29 cellular contexts compared by ENCODE assay signal in genomic region chrX:68355629-68355920, GRCh38.
DNase-seq lines count a peak whose midpoint lies in the region; TF ChIP-seq lines count a peak whose summit lies in the region.
"Had no signal": no experiment of that assay in that cellular context is flagged by ENCODE, and none has a peak within 500 bp of the region (broad histone marks: within the 10 kb centered on the region; RNA-seq: fewer than 3 reads in every experiment).

No MANE protein-coding gene starts in this region.

- dilution Hi-C loops in mammary epithelial cell (cut with HindIII; ENCODE audit: low sequenced_read_pairs) = no loop called here

- 42% methylated on average over 4 of the region's 4 CpGs for WGBS in mammary epithelial cell (ENCODE audit: low coverage, missing lambda C conversion rate)

- H3K4me1 Mint-ChIP-seq in Caco-2 (ENCODE audit: low read depth, unreplicated experiment) = no peaks in the 10 kb centered on the region
- no peaks in the 10 kb centered on the region for H3K4me1 Mint-ChIP-seq in activated T-helper 1 cell treated with anti-CD3 and anti-CD28 coated beads, Interleukin-12 subunit alpha, Interleukin-12 subunit beta, Interleukin-2, Interleukin-4 antibody, amounts not matched to agents 30 ng/mL and 10 ng/mL and 1 ng/mL, durations not matched to agents 14 hours and 24 hours and 36 hours (ENCODE audit: low read depth)
- H3K4me1 Mint-ChIP-seq: activated CD4-positive, alpha-beta T cell treated with anti-CD3 and anti-CD28 coated beads for 36 hours; stimulated activated memory B cell treated with anti-CD40 and anti-IgM and Interleukin-4, amounts not matched to agents 10 μg/mL and 1 μg/mL and 100 μg/mL, for 72 hours had no signal

- in situ Hi-C loops in mammary epithelial cell (cut with MboI; ENCODE audit: low sequenced_read_pairs in 2 of 2) = no loop called here

- H4K20me1 ChIP-seq in mammary epithelial cell (ENCODE audit: insufficient read depth, low read length) = no peaks in the 10 kb centered on the region
- H4K20me1 ChIP-seq: BLaER1 had no signal

- H3K79me2 ChIP-seq in mammary epithelial cell (ENCODE audit: insufficient read depth, low read length) (no peaks in the 10 kb centered on the region), parathyroid adenoma (no peaks in the 10 kb centered on the region)

- no peak overlapping the region for H2AFZ ChIP-seq in mammary epithelial cell (ENCODE audit: low read depth, low read length)
- H2AFZ ChIP-seq in parathyroid adenoma = no peak overlapping the region

- H3K27me3 ChIP-seq in Caco-2 (replicated peaks; ENCODE audit: control insufficient read depth, insufficient read depth, low read length) = no peaks in the 10 kb centered on the region
- H3K27me3 ChIP-seq in mammary epithelial cell (ENCODE audit: insufficient read depth, low read length) = no peaks in the 10 kb centered on the region
- no peaks in the 10 kb centered on the region for H3K27me3 ChIP-seq in parathyroid adenoma (ENCODE audit: control insufficient read depth, insufficient read depth, low read length)
- H3K27me3 ChIP-seq: upper lobe of right lung had no signal

- TF ChIP-seq CTCF in Caco-2 (IDR thresholded peaks at IDR 0.05; ENCODE audit: insufficient read depth in 1 of 2, low read depth in 1 of 2, low read length in 1 of 2, severe bottlenecking in 1 of 2, unreplicated experiment in 1 of 2) = no peak
- TF ChIP-seq CTCF in mammary epithelial cell (conservative IDR thresholded peaks at IDR 0.05 in 1 of 2, IDR thresholded peaks at IDR 0.05 in 1 of 2; ENCODE audit: extremely low read depth in 1 of 2, insufficient read depth in 1 of 2, low read depth in 1 of 2, low read length in 2 of 2) = no peak
- no peak for TF ChIP-seq CTCF in parathyroid adenoma (IDR thresholded peaks at IDR 0.05)

- BruUV-seq in Caco-2 (replicated peaks; lab: Mats Ljungman, UMichigan) (no TSS peak), mammary epithelial cell (replicated peaks; lab: Mats Ljungman, UMichigan) (no TSS peak)

- no peak overlapping the region for H3K27ac Mint-ChIP-seq in Caco-2 (ENCODE audit: unreplicated experiment)
- H3K27ac Mint-ChIP-seq in activated T-helper 1 cell treated with anti-CD3 and anti-CD28 coated beads, Interleukin-12 subunit alpha, Interleukin-12 subunit beta, Interleukin-2, Interleukin-4 antibody, amounts not matched to agents 30 ng/mL and 10 ng/mL and 1 ng/mL, durations not matched to agents 14 hours and 24 hours and 36 hours = no peak overlapping the region
- H3K27ac Mint-ChIP-seq: activated CD4-positive, alpha-beta T cell treated with anti-CD3 and anti-CD28 coated beads for 36 hours; activated CD8-positive, alpha-beta T cell treated with anti-CD3 and anti-CD28 coated beads, Interleukin-2, amount 10 ng/mL, durations not matched to agents 7 days and 5 days; activated T-helper 2 cell treated with anti-CD3 and anti-CD28 coated beads, Interferon-gamma antibody, Interleukin-2, Interleukin-4, amounts not matched to agents 10 μg/mL and 5 μg/mL and 100 μg/mL, durations not matched to agents 14 hours and 24 hours and 36 hours; stimulated activated memory B cell treated with anti-CD40 and anti-IgM and Interleukin-4, amounts not matched to agents 10 μg/mL and 1 μg/mL and 100 μg/mL, for 72 hours had no signal

- H3K9me3 ChIP-seq in Caco-2 (no peaks in the 10 kb centered on the region), mammary epithelial cell (replicated peaks; ENCODE audit: insufficient read depth, low read length) (no peaks in the 10 kb centered on the region), parathyroid adenoma (ENCODE audit: control insufficient read depth, low read length) (no peaks in the 10 kb centered on the region)
- H3K9me3 ChIP-seq: BLaER1, upper lobe of right lung had no signal

- no peaks in the 10 kb centered on the region for H3K9me3 Mint-ChIP-seq in Caco-2 (ENCODE audit: unreplicated experiment)
- H3K9me3 Mint-ChIP-seq in activated T-helper 1 cell treated with anti-CD3 and anti-CD28 coated beads, Interleukin-12 subunit alpha, Interleukin-12 subunit beta, Interleukin-2, Interleukin-4 antibody, amounts not matched to agents 30 ng/mL and 10 ng/mL and 1 ng/mL, durations not matched to agents 14 hours and 24 hours and 36 hours = no peaks in the 10 kb centered on the region
- H3K9me3 Mint-ChIP-seq: activated T-helper 2 cell treated with anti-CD3 and anti-CD28 coated beads, Interferon-gamma antibody, Interleukin-2, Interleukin-4, amounts not matched to agents 10 μg/mL and 5 μg/mL and 100 μg/mL, durations not matched to agents 14 hours and 24 hours and 36 hours; stimulated activated memory B cell treated with anti-CD40 and anti-IgM and Interleukin-4, amounts not matched to agents 10 μg/mL and 1 μg/mL and 100 μg/mL, for 72 hours had no signal

- H3K4me1 ChIP-seq in Caco-2 = no peaks in the 10 kb centered on the region
- no peaks in the 10 kb centered on the region for H3K4me1 ChIP-seq in mammary epithelial cell (ENCODE audit: insufficient read depth, low read length)
- H3K4me1 ChIP-seq in parathyroid adenoma = no peaks in the 10 kb centered on the region
- H3K4me1 ChIP-seq: BLaER1, upper lobe of right lung had no signal

- H3K9ac ChIP-seq in mammary epithelial cell (ENCODE audit: insufficient read depth, low read length) = no peak overlapping the region
- no peak overlapping the region for H3K9ac ChIP-seq in parathyroid adenoma
- H3K9ac ChIP-seq: BLaER1, KMS-11 had no signal

- H3K36me3 Mint-ChIP-seq in Caco-2 (ENCODE audit: insufficient read depth, unreplicated experiment) = no peaks in the 10 kb centered on the region
- H3K36me3 Mint-ChIP-seq in activated T-helper 1 cell treated with anti-CD3 and anti-CD28 coated beads, Interleukin-12 subunit alpha, Interleukin-12 subunit beta, Interleukin-2, Interleukin-4 antibody, amounts not matched to agents 30 ng/mL and 10 ng/mL and 1 ng/mL, durations not matched to agents 14 hours and 24 hours and 36 hours (ENCODE audit: low read depth) = no peaks in the 10 kb centered on the region
- H3K36me3 Mint-ChIP-seq: stimulated activated memory B cell treated with anti-CD40 and anti-IgM and Interleukin-4, amounts not matched to agents 10 μg/mL and 1 μg/mL and 100 μg/mL, for 72 hours had no signal

- intact Hi-C loops in Caco-2 (cut with micrococcal nuclease; ENCODE audit: unreplicated experiment) = no loop called here
- intact Hi-C loops in mammary epithelial cell (cut with micrococcal nuclease) = no loop called here
- intact Hi-C loops in activated T-helper 1 cell treated with anti-CD3 and anti-CD28 coated beads, Interleukin-12 subunit alpha, Interleukin-12 subunit beta, Interleukin-2, Interleukin-4 antibody, amounts not matched to agents 30 ng/mL and 10 ng/mL and 1 ng/mL, durations not matched to agents 14 hours and 24 hours and 36 hours (cut with micrococcal nuclease) = no loop called here

- CTCF ChIA-PET in Caco-2 (lab: Charles Lee) = no interaction called here
- CTCF ChIA-PET in mammary epithelial cell (lab: Charles Lee; ENCODE audit: low non-redundant PET) = no interaction called here

- no peak overlapping the region for H3K4me2 ChIP-seq in mammary epithelial cell (ENCODE audit: insufficient read depth, low read depth, low read length)
- no peak overlapping the region for H3K4me2 ChIP-seq in parathyroid adenoma (ENCODE audit: low read length)
- H3K4me2 ChIP-seq: BLaER1, KMS-11 had no signal

- H3K36me3 ChIP-seq in Caco-2 (ENCODE audit: control insufficient read depth, insufficient read depth, low read length) (no peaks in the 10 kb centered on the region), mammary epithelial cell (ENCODE audit: insufficient read depth, low read length) (no peaks in the 10 kb centered on the region), parathyroid adenoma (ENCODE audit: control insufficient read depth, insufficient read depth, low read length) (no peaks in the 10 kb centered on the region)
- H3K36me3 ChIP-seq: BLaER1, upper lobe of right lung had no signal

- H3K4me3 Mint-ChIP-seq in Caco-2 (ENCODE audit: unreplicated experiment) = no peak overlapping the region
- H3K4me3 Mint-ChIP-seq in activated T-helper 1 cell treated with anti-CD3 and anti-CD28 coated beads, Interleukin-12 subunit alpha, Interleukin-12 subunit beta, Interleukin-2, Interleukin-4 antibody, amounts not matched to agents 30 ng/mL and 10 ng/mL and 1 ng/mL, durations not matched to agents 14 hours and 24 hours and 36 hours = no peak overlapping the region
- H3K4me3 Mint-ChIP-seq: activated CD4-positive, alpha-beta T cell treated with anti-CD3 and anti-CD28 coated beads for 36 hours; activated CD8-positive, alpha-beta T cell treated with anti-CD3 and anti-CD28 coated beads, Interleukin-2, amount 10 ng/mL, durations not matched to agents 7 days and 5 days; stimulated activated memory B cell treated with anti-CD40 and anti-IgM and Interleukin-4, amounts not matched to agents 10 μg/mL and 1 μg/mL and 100 μg/mL, for 72 hours had no signal

- no peaks in the 10 kb centered on the region for H3K27me3 Mint-ChIP-seq in Caco-2 (ENCODE audit: insufficient read depth, unreplicated experiment)
- H3K27me3 Mint-ChIP-seq in activated T-helper 1 cell treated with anti-CD3 and anti-CD28 coated beads, Interleukin-12 subunit alpha, Interleukin-12 subunit beta, Interleukin-2, Interleukin-4 antibody, amounts not matched to agents 30 ng/mL and 10 ng/mL and 1 ng/mL, durations not matched to agents 14 hours and 24 hours and 36 hours (ENCODE audit: insufficient read depth) = no peaks in the 10 kb centered on the region
- H3K27me3 Mint-ChIP-seq: activated CD4-positive, alpha-beta T cell treated with anti-CD3 and anti-CD28 coated beads for 36 hours; stimulated activated memory B cell treated with anti-CD40 and anti-IgM and Interleukin-4, amounts not matched to agents 10 μg/mL and 1 μg/mL and 100 μg/mL, for 72 hours had no signal

- H3K4me3 ChIP-seq in Caco-2 (ENCODE audit: low read depth, low read length) (no peak overlapping the region), mammary epithelial cell (replicated peaks in 1 of 3; ENCODE audit: insufficient read depth in 1 of 3, low read depth in 2 of 3, low read length in 3 of 3) (no peak overlapping the region), parathyroid adenoma (ENCODE audit: low read depth, low read length) (no peak overlapping the region)
- H3K4me3 ChIP-seq: BLaER1, upper lobe of right lung had no signal

- POLR2A ChIA-PET in Caco-2 (lab: Charles Lee) = no interaction called here

- DNase-seq in Caco-2 = peak; percentile 18 to 46
- DNase-seq in HT-29 (ENCODE audit: low spot score) = peak; percentile 22
- peak; percentile 2 for DNase-seq in mammary epithelial cell
- no peak for DNase-seq in CD1c-positive myeloid dendritic cell (ENCODE audit: extremely low spot score)
- no peak for DNase-seq in GM03348 (ENCODE audit: low spot score)
- DNase-seq in activated T-helper 1 cell treated with anti-CD3 and anti-CD28 coated beads, Interleukin-12 subunit alpha, Interleukin-12 subunit beta, Interleukin-2, Interleukin-4 antibody, amounts not matched to agents 30 ng/mL and 10 ng/mL and 1 ng/mL, durations not matched to agents 14 hours and 24 hours and 36 hours (ENCODE audit: low spot score) = no peak
- DNase-seq in middle frontal gyrus (ENCODE audit: extremely low spot score, low spot score) = no peak
- DNase-seq: activated CD4-positive, alpha-beta T cell treated with anti-CD3 and anti-CD28 coated beads for 36 hours; activated CD8-positive, alpha-beta T cell treated with anti-CD3 and anti-CD28 coated beads, Interleukin-2, amount 10 ng/mL, durations not matched to agents 7 days and 5 days; activated naive CD4-positive, alpha-beta T cell treated with anti-CD3 and anti-CD28 coated beads, Interleukin-2, amount 50 U/mL, for 16 hours; COR-L47; DND-41; GF-D8; GOT3; MM.1S; NCI-H1105 treated with DMSO at 0.1 percent for 48 hours; NCI-H187 treated with DMSO at 0.1 percent for 48 hours; NCI-H2171 treated with DMSO at 0.1 percent for 48 hours; NCI-H524 treated with DMSO at 0.1 percent for 48 hours; NK-92 treated with Interleukin-12 subunit alpha and Interleukin-12 subunit beta, amount 100 ng/mL, for 24 hours; SHP77 treated with DMSO at 0.1 percent for 48 hours; stimulated activated CD4-positive, alpha-beta T cell treated with anti-CD3 and anti-CD28 coated beads, Interleukin-15, amount 100 ng/mL, for 24 hours; T-helper 2 cell; upper lobe of right lung had no signal

- H3K27ac ChIP-seq in mammary epithelial cell (ENCODE audit: insufficient read depth, low read depth, low read length) (no peak overlapping the region), parathyroid adenoma (peak overlapping the region; percentile 41)
- H3K27ac ChIP-seq: BLaER1, KMS-11, upper lobe of right lung had no signal

Comparison
In these comparisons a context has a peak if more than half of its experiments do, and no peak if none do; other contexts are left out.
1. DNase-seq: peak in Caco-2 (2 of 2), HT-29 (single experiment) and mammary epithelial cell (single experiment); none in CD1c-positive myeloid dendritic cell (single experiment), GM03348 (single experiment), activated T-helper 1 cell treated with anti-CD3 and anti-CD28 coated beads, Interleukin-12 subunit alpha, Interleukin-12 subunit beta, Interleukin-2, Interleukin-4 antibody, amounts not matched to agents 30 ng/mL and 10 ng/mL and 1 ng/mL, durations not matched to agents 14 hours and 24 hours and 36 hours (single experiment) and middle frontal gyrus (single experiment).